22 cellular contexts compared by ENCODE assay signal in the genomic region with DNA sequence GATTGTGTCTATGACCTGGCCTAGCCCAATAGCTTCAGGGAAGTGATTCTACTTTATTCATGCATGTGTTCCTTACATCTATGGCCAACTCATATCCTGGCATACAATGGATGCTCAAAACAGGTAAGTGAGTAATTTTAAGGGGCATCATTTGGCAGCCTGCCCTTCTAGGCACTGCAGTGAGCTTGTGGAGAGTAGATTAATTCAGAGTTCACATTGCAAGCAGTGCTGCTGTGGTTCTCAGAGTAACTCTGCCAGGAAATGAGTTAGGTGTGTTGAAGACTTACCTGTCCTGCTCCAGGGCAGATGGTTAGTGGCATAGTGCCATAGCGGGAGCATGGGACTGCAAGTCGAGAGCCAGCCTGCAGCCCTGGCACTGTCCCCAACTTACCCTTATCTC.
"Had no signal": no experiment of that assay in that cellular context is flagged by ENCODE, and none has a peak within 500 bp of the region (broad histone marks: within the 10 kb centered on the region; RNA-seq: fewer than 3 reads in every experiment).

No MANE protein-coding gene starts in this region.

- H3K27ac ChIP-seq: left lung, stomach, transverse colon had no signal

- H3K4me1 ChIP-seq: left lung, stomach, transverse colon had no signal

- H3K4me1 Mint-ChIP-seq: activated CD4-positive, alpha-beta memory T cell treated with anti-CD3 and anti-CD28 coated beads, Interleukin-2, amount 10 ng/mL, durations not matched to agents 7 days and 5 days; activated CD8-positive, alpha-beta memory T cell treated with anti-CD3 and anti-CD28 coated beads, Interleukin-2, amount 10 ng/mL, durations not matched to agents 7 days and 5 days; activated naive CD4-positive, alpha-beta T cell treated with anti-CD3 and anti-CD28 coated beads, Interleukin-2, amount 10 ng/mL, durations not matched to agents 7 days and 5 days; naive thymus-derived CD4-positive, alpha-beta T cell; neural crest cell; stimulated activated memory B cell treated with anti-CD40 and anti-IgM and Interleukin-4, amounts not matched to agents 10 μg/mL and 1 μg/mL and 100 μg/mL, for 72 hours had no signal

- H3K4me3 Mint-ChIP-seq: activated CD4-positive, alpha-beta memory T cell treated with anti-CD3 and anti-CD28 coated beads, Interleukin-2, amount 10 ng/mL, durations not matched to agents 7 days and 5 days; activated CD8-positive, alpha-beta memory T cell treated with anti-CD3 and anti-CD28 coated beads, Interleukin-2, amount 10 ng/mL, durations not matched to agents 7 days and 5 days; activated naive CD4-positive, alpha-beta T cell treated with anti-CD3 and anti-CD28 coated beads, Interleukin-2, amount 10 ng/mL, durations not matched to agents 7 days and 5 days; dendritic cell treated with granulocyte-macrophage colony-stimulating factor and Interleukin-4, amounts not matched to agents 40 ng/mL and 50 ng/mL, for 4 days; naive thymus-derived CD4-positive, alpha-beta T cell; neural crest cell; stimulated activated memory B cell treated with anti-CD40 and anti-IgM and Interleukin-4, amounts not matched to agents 10 μg/mL and 1 μg/mL and 100 μg/mL, for 72 hours had no signal

- H3K9me3 ChIP-seq: esophagus squamous epithelium, left lung, stomach, suprapubic skin, transverse colon had no signal

- H3K9me3 Mint-ChIP-seq: activated CD4-positive, alpha-beta memory T cell treated with anti-CD3 and anti-CD28 coated beads, Interleukin-2, amount 10 ng/mL, durations not matched to agents 7 days and 5 days; activated naive CD4-positive, alpha-beta T cell treated with anti-CD3 and anti-CD28 coated beads, Interleukin-2, amount 10 ng/mL, durations not matched to agents 7 days and 5 days; dendritic cell treated with granulocyte-macrophage colony-stimulating factor and Interleukin-4, amounts not matched to agents 40 ng/mL and 50 ng/mL, for 4 days; neural crest cell; stimulated activated memory B cell treated with anti-CD40 and anti-IgM and Interleukin-4, amounts not matched to agents 10 μg/mL and 1 μg/mL and 100 μg/mL, for 72 hours had no signal

- FAIRE-seq: small intestine, urothelium cell line had no signal

- H3K36me3 ChIP-seq: esophagus squamous epithelium, left lung, stomach, suprapubic skin, transverse colon had no signal

- H3K27me3 Mint-ChIP-seq: activated CD4-positive, alpha-beta memory T cell treated with anti-CD3 and anti-CD28 coated beads, Interleukin-2, amount 10 ng/mL, durations not matched to agents 7 days and 5 days; activated naive CD4-positive, alpha-beta T cell treated with anti-CD3 and anti-CD28 coated beads, Interleukin-2, amount 10 ng/mL, durations not matched to agents 7 days and 5 days; dendritic cell treated with granulocyte-macrophage colony-stimulating factor and Interleukin-4, amounts not matched to agents 40 ng/mL and 50 ng/mL, for 4 days had no signal

- H3K4me3 ChIP-seq: esophagus squamous epithelium, left lung, lung, stomach, suprapubic skin, transverse colon had no signal

- H3K27ac Mint-ChIP-seq: activated CD4-positive, alpha-beta memory T cell treated with anti-CD3 and anti-CD28 coated beads, Interleukin-2, amount 10 ng/mL, durations not matched to agents 7 days and 5 days; activated CD8-positive, alpha-beta memory T cell treated with anti-CD3 and anti-CD28 coated beads, Interleukin-2, amount 10 ng/mL, durations not matched to agents 7 days and 5 days; activated naive CD4-positive, alpha-beta T cell treated with anti-CD3 and anti-CD28 coated beads, Interleukin-2, amount 10 ng/mL, durations not matched to agents 7 days and 5 days; dendritic cell treated with granulocyte-macrophage colony-stimulating factor and Interleukin-4, amounts not matched to agents 40 ng/mL and 50 ng/mL, for 4 days; naive thymus-derived CD4-positive, alpha-beta T cell; stimulated activated memory B cell treated with anti-CD40 and anti-IgM and Interleukin-4, amounts not matched to agents 10 μg/mL and 1 μg/mL and 100 μg/mL, for 72 hours had no signal

- H3K27me3 ChIP-seq: esophagus squamous epithelium, left lung, stomach, suprapubic skin, transverse colon had no signal

- ATAC-seq: activated CD8-positive, alpha-beta memory T cell treated with anti-CD3 and anti-CD28 coated beads, Interleukin-2, amount 10 ng/mL, durations not matched to agents 7 days and 5 days; left lung; naive thymus-derived CD4-positive, alpha-beta T cell; stimulated activated memory B cell treated with anti-CD40 and anti-IgM and Interleukin-4, amounts not matched to agents 10 μg/mL and 1 μg/mL and 100 μg/mL, for 72 hours had no signal

- H3K36me3 Mint-ChIP-seq: activated CD8-positive, alpha-beta memory T cell treated with anti-CD3 and anti-CD28 coated beads, Interleukin-2, amount 10 ng/mL, durations not matched to agents 7 days and 5 days; activated naive CD4-positive, alpha-beta T cell treated with anti-CD3 and anti-CD28 coated beads, Interleukin-2, amount 10 ng/mL, durations not matched to agents 7 days and 5 days; naive thymus-derived CD4-positive, alpha-beta T cell; stimulated activated memory B cell treated with anti-CD40 and anti-IgM and Interleukin-4, amounts not matched to agents 10 μg/mL and 1 μg/mL and 100 μg/mL, for 72 hours had no signal

- DNase-seq: activated CD4-positive, alpha-beta memory T cell treated with anti-CD3 and anti-CD28 coated beads, Interleukin-2, amount 10 ng/mL, durations not matched to agents 7 days and 5 days; activated CD4-positive, alpha-beta T cell treated with anti-CD3 and anti-CD28 coated beads for 48 hours; activated CD8-positive, alpha-beta memory T cell treated with anti-CD3 and anti-CD28 coated beads, Interleukin-2, amount 10 ng/mL, durations not matched to agents 7 days and 5 days; activated effector memory CD4-positive, alpha-beta T cell treated with anti-CD3 and anti-CD28 coated beads, Interleukin-2, amount 50 U/mL, for 16 hours; activated naive CD4-positive, alpha-beta T cell treated with anti-CD3 and anti-CD28 coated beads, Interleukin-2, amount 10 ng/mL, durations not matched to agents 7 days and 5 days; activated T-cell treated with anti-CD3 and anti-CD28 coated beads for 4 hours; caudate nucleus; effector CD8-positive, alpha-beta T cell; esophagus squamous epithelium; left lung; naive thymus-derived CD4-positive, alpha-beta T cell; occipital lobe; small intestine; stimulated activated CD4-positive, alpha-beta T cell treated with anti-CD3 and anti-CD28 coated beads, Interleukin-2, amount 100 ng/mL, for 24 hours; stomach; transverse colon had no signal
